ENCODE assay signal across 22 cellular contexts in genomic region chr7:8435120-8435519, GRCh38. TPM values are rescaled to one million over a fixed set of nuclear protein-coding genes. Genes with fewer than 3 reads are reported as not detected.
DNase-seq lines count a peak whose midpoint lies in the region; ATAC-seq and TF ChIP-seq lines count a peak whose summit lies in the region.
"Had no signal": no experiment of that assay in that cellular context is flagged by ENCODE, and none has a peak within 500 bp of the region (broad histone marks: within the 10 kb centered on the region; RNA-seq: fewer than 3 reads in every experiment).

No MANE protein-coding gene starts in this region.

- peaks cover 78% of the 10 kb centered on the region for H3K27me3 Mint-ChIP-seq in activated naive CD8-positive, alpha-beta T cell treated with anti-CD3 and anti-CD28 coated beads, Interleukin-2, amount 10 ng/mL, durations not matched to agents 7 days and 5 days
- H3K27me3 Mint-ChIP-seq in activated naive CD8-positive, alpha-beta T cell treated with anti-CD3 and anti-CD28 coated beads for 36 hours, result peaks cover 89% of the 10 kb centered on the region
- H3K27me3 Mint-ChIP-seq in glutamatergic neuron (ENCODE audit: unreplicated experiment), result peaks cover 26% of the 10 kb centered on the region
- H3K27me3 Mint-ChIP-seq in nephron progenitor cell (ENCODE audit: low read depth, poor library complexity), result peaks cover 100% of the 10 kb centered on the region

- no peak overlapping the region for H3K4me3 ChIP-seq in lower leg skin (ENCODE audit: low read depth, poor library complexity, severe bottlenecking)
- H3K4me3 ChIP-seq: tibial artery had no signal

- peaks cover 9% of the 10 kb centered on the region for H3K4me1 Mint-ChIP-seq in activated naive CD8-positive, alpha-beta T cell treated with anti-CD3 and anti-CD28 coated beads, Interleukin-2, amount 10 ng/mL, durations not matched to agents 7 days and 5 days
- peaks cover 17% of the 10 kb centered on the region for H3K4me1 Mint-ChIP-seq in activated naive CD8-positive, alpha-beta T cell treated with anti-CD3 and anti-CD28 coated beads for 36 hours
- H3K4me1 Mint-ChIP-seq in glutamatergic neuron (ENCODE audit: low read depth, unreplicated experiment) (peaks cover 7% of the 10 kb centered on the region), nephron progenitor cell (peaks cover 29% of the 10 kb centered on the region)

- WGBS in lower leg skin, 2 donors, result 5 to 9% methylated on average over 31 of the region's 31 CpGs

- H3K27ac Mint-ChIP-seq in activated naive CD8-positive, alpha-beta T cell treated with anti-CD3 and anti-CD28 coated beads, Interleukin-2, amount 10 ng/mL, durations not matched to agents 7 days and 5 days, result peak overlapping the region; percentile 69
- no peak overlapping the region for H3K27ac Mint-ChIP-seq in activated naive CD8-positive, alpha-beta T cell treated with anti-CD3 and anti-CD28 coated beads for 36 hours
- H3K27ac Mint-ChIP-seq in glutamatergic neuron (ENCODE audit: unreplicated experiment), result no peak overlapping the region
- H3K27ac Mint-ChIP-seq in nephron progenitor cell, result no peak overlapping the region
- H3K27ac Mint-ChIP-seq: activated naive CD4-positive, alpha-beta T cell treated with anti-CD3 and anti-CD28 coated beads, Interleukin-2, amount 50 U/mL, for 72 hours; activated T-helper 17 cell treated with anti-CD3 and anti-CD28 coated beads, Interleukin-2, amount 50 U/mL, for 72 hours; stimulated activated naive CD8-positive, alpha-beta T cell treated with anti-CD3 and anti-CD28 coated beads, Interleukin-15, amount 100 ng/mL, for 72 hours had no signal

- TF ChIP-seq POLR2A in lower leg skin (IDR thresholded peaks at IDR 0.05), result no peak

- H3K36me3 Mint-ChIP-seq in activated naive CD8-positive, alpha-beta T cell treated with anti-CD3 and anti-CD28 coated beads, Interleukin-2, amount 10 ng/mL, durations not matched to agents 7 days and 5 days, result peaks cover 8% of the 10 kb centered on the region
- H3K36me3 Mint-ChIP-seq in activated naive CD8-positive, alpha-beta T cell treated with anti-CD3 and anti-CD28 coated beads for 36 hours, result peaks cover 2% of the 10 kb centered on the region
- H3K36me3 Mint-ChIP-seq in glutamatergic neuron (ENCODE audit: unreplicated experiment) (no peaks in the 10 kb centered on the region), nephron progenitor cell (ENCODE audit: low read depth) (no peaks in the 10 kb centered on the region)

- no peak for ATAC-seq in activated naive CD8-positive, alpha-beta T cell treated with anti-CD3 and anti-CD28 coated beads, Interleukin-2, amount 10 ng/mL, durations not matched to agents 7 days and 5 days (ENCODE audit: low read depth)
- ATAC-seq: activated naive CD4-positive, alpha-beta T cell treated with anti-CD3 and anti-CD28 coated beads, Interleukin-2, amount 50 U/mL, for 72 hours; activated T-helper 17 cell treated with anti-CD3 and anti-CD28 coated beads, Interleukin-2, amount 50 U/mL, for 72 hours; left ventricle myocardium superior; PC-3; stimulated activated naive CD8-positive, alpha-beta T cell treated with anti-CD3 and anti-CD28 coated beads, Interleukin-15, amount 100 ng/mL, for 72 hours had no signal

- in situ Hi-C loops in KBM-7 (cut with MboI; ENCODE audit: low pct_unique_long_range_greater_than_20kb, low sequenced_read_pairs), result no loop called here

- peaks cover 3% of the 10 kb centered on the region for H3K9me3 Mint-ChIP-seq in activated naive CD8-positive, alpha-beta T cell treated with anti-CD3 and anti-CD28 coated beads, Interleukin-2, amount 10 ng/mL, durations not matched to agents 7 days and 5 days
- H3K9me3 Mint-ChIP-seq in activated naive CD8-positive, alpha-beta T cell treated with anti-CD3 and anti-CD28 coated beads for 36 hours, result peaks cover 2% of the 10 kb centered on the region
- H3K9me3 Mint-ChIP-seq in glutamatergic neuron (ENCODE audit: unreplicated experiment), result peaks cover 14% of the 10 kb centered on the region
- no peaks in the 10 kb centered on the region for H3K9me3 Mint-ChIP-seq in nephron progenitor cell

- no peak for DNase-seq in activated naive CD8-positive, alpha-beta T cell treated with anti-CD3 and anti-CD28 coated beads, Interleukin-2, amount 10 ng/mL, durations not matched to agents 7 days and 5 days
- DNase-seq in activated naive CD8-positive, alpha-beta T cell treated with anti-CD3 and anti-CD28 coated beads for 36 hours, result no peak
- DNase-seq in glutamatergic neuron (peak; percentile 48), nephron progenitor cell (peak; percentile 15), NCI-H146 treated with DMSO at 0.1 percent for 48 hours (lab: John Stamatoyannopoulos, UW; ENCODE audit: unreplicated experiment) (no peak), lower leg skin (ENCODE audit: low spot score in 2 of 2) (no peak), globus pallidus (ENCODE audit: low spot score) (no peak), KBM-7 (no peak)
- DNase-seq: activated CD4-positive, alpha-beta T cell treated with anti-CD3 and anti-CD28 coated beads for 4 hours; left ventricle myocardium superior; NCI-H1105; NCI-H2081; NCI-H446; PC-3; Right ventricle myocardium superior; stimulated activated naive CD8-positive, alpha-beta T cell treated with anti-CD3 and anti-CD28 coated beads, Interleukin-15, amount 100 ng/mL, for 72 hours; tibial artery had no signal

- POLR2A ChIA-PET in activated naive CD8-positive, alpha-beta T cell treated with anti-CD3 and anti-CD28 coated beads, Interleukin-2, amount 10 ng/mL, durations not matched to agents 7 days and 5 days (lab: Charles Lee), result no interaction called here

- no peak overlapping the region for H3K4me3 Mint-ChIP-seq in activated naive CD8-positive, alpha-beta T cell treated with anti-CD3 and anti-CD28 coated beads, Interleukin-2, amount 10 ng/mL, durations not matched to agents 7 days and 5 days
- no peak overlapping the region for H3K4me3 Mint-ChIP-seq in activated naive CD8-positive, alpha-beta T cell treated with anti-CD3 and anti-CD28 coated beads for 36 hours
- H3K4me3 Mint-ChIP-seq in glutamatergic neuron (ENCODE audit: unreplicated experiment) (peak overlapping the region; percentile 94), nephron progenitor cell (no peak overlapping the region)
- H3K4me3 Mint-ChIP-seq: activated T-helper 17 cell treated with anti-CD3 and anti-CD28 coated beads, Interleukin-2, amount 50 U/mL, for 72 hours; stimulated activated naive CD8-positive, alpha-beta T cell treated with anti-CD3 and anti-CD28 coated beads, Interleukin-15, amount 100 ng/mL, for 72 hours had no signal

- intact Hi-C loops in lower leg skin (cut with DNase I; ENCODE audit: low total_unique reads), result no loop called here

- no peak for TF ChIP-seq CTCF in glutamatergic neuron (IDR thresholded peaks at IDR 0.05; ENCODE audit: partially characterized antibody, unreplicated experiment)
- no peak for TF ChIP-seq CTCF in nephron progenitor cell (IDR thresholded peaks at IDR 0.05)
- TF ChIP-seq CTCF in lower leg skin (IDR thresholded peaks at IDR 0.05), result no peak

RNA-seq across cellular contexts. Expression of gene NXPH1, which starts 1.7 kb away (rescaled TPM):
- total RNA-seq in activated naive CD8-positive, alpha-beta T cell treated with anti-CD3 and anti-CD28 coated beads, Interleukin-2, amount 10 ng/mL, durations not matched to agents 7 days and 5 days, result not detected
- total RNA-seq in activated naive CD8-positive, alpha-beta T cell treated with anti-CD3 and anti-CD28 coated beads for 36 hours, result not detected
- total RNA-seq in glutamatergic neuron (ENCODE audit: unreplicated experiment) (3.8 TPM), lower leg skin (not detected)
- total RNA-seq: A673; activated naive CD4-positive, alpha-beta T cell treated with anti-CD3 and anti-CD28 coated beads, Interleukin-2, amount 50 U/mL, for 72 hours; activated T-helper 17 cell treated with anti-CD3 and anti-CD28 coated beads, Interleukin-2, amount 50 U/mL, for 72 hours; fibroblast of lung; left ventricle myocardium superior; PC-3; renal cortical epithelial cell; Right ventricle myocardium superior had no signal

Comparison
In these comparisons a context has a peak if more than half of its experiments do, and no peak if none do; other contexts are left out.
1. DNase-seq: peak in glutamatergic neuron (single experiment) and nephron progenitor cell (single experiment); none in activated naive CD8-positive, alpha-beta T cell treated with anti-CD3 and anti-CD28 coated beads, Interleukin-2, amount 10 ng/mL, durations not matched to agents 7 days and 5 days (single experiment), activated naive CD8-positive, alpha-beta T cell treated with anti-CD3 and anti-CD28 coated beads for 36 hours (single experiment), NCI-H146 treated with DMSO at 0.1 percent for 48 hours (single experiment), lower leg skin (0 of 2), globus pallidus (single experiment) and KBM-7 (single experiment).